In the genomic region with DNA sequence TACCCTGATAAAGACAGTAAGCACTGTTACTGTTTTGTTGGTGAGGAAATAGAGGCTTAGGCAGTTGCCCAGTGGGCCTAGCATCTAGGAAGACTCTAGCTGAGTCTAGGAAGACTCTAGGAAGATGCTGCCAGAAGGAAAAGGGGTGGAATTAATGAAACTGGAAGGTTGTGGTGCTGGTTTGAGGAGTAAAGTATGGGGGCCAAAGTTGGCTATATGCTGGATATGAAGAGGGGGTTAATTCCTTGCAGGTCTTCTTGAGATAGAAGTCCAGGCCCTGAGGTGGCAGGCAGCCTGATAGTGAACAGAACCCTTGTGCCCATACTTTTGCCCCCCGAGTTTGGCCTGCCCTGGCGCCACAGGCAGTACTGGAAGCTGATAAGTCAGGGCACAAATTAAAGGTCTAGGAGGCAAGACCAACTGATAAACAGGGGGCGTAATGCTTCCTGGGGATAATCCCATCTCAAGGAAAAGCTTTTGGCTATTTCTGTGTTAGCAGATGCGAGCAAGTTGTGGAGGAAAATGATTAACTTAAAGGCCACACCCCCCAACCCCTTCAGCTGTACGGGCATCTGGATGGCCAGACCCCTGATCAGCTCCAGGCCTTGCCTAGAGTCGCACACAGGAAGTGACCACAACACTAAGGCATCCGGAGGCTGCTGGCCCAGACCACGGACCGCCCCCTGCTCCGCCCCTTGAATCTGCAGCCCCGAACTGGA, we compare ENCODE assay signal across 8 cellular contexts. TPM values are rescaled to one million over a fixed set of nuclear protein-coding genes. Genes with fewer than 3 reads are reported as not detected.
DNase-seq lines count a peak whose midpoint lies in the region; ATAC-seq, FAIRE-seq and TF ChIP-seq lines count a peak whose summit lies in the region.

No MANE protein-coding gene starts in this region.

- ATAC-seq in GM21619 (IDR thresholded peaks at IDR 0.05; ENCODE audit: unreplicated experiment), result peak; percentile 49

- peak overlapping the region; percentile 61 to 91 for H3K9ac ChIP-seq in kidney (ENCODE audit: low read length in 2 of 2)

- DNase-seq in GM10248 (ENCODE audit: extremely low spot score) (peak; percentile 83), HuH-7.5 (ENCODE audit: low spot score) (peak; percentile 91), SW 1271 (lab: John Stamatoyannopoulos, UW) (peak; percentile 83 to 93), choroid plexus epithelial cell (ENCODE audit: low read depth) (peak; percentile 96), kidney (peak; percentile 98), spleen (peak; percentile 92), NCI-H128 (lab: John Stamatoyannopoulos, UW; ENCODE audit: unreplicated experiment) (no peak)

- peak; percentile 76 for FAIRE-seq in kidney (lab: Jason Lieb, UNC)

- TF ChIP-seq CTCF in GM10248 (IDR thresholded peaks at IDR 0.05; ENCODE audit: control extremely low read depth, extremely low read depth, low read depth, missing control alignments), result no peak
- TF ChIP-seq CTCF in choroid plexus epithelial cell (conservative IDR thresholded peaks at IDR 0.05; ENCODE audit: low read depth, low read length), result no peak
- TF ChIP-seq CTCF in kidney (IDR thresholded peaks at IDR 0.05; ENCODE audit: borderline replicate concordance, extremely low read depth, insufficient read depth), result no peak
- TF ChIP-seq CTCF in spleen (IDR thresholded peaks at IDR 0.05 in 8 of 11, conservative IDR thresholded peaks at IDR 0.05 in 3 of 11), result no peak

- POLR2A ChIA-PET in GM10248 (lab: Yijun Ruan, JAX), result interaction anchor here (1.4 kb wide), 1 partner anchor 77 kb away, joined by 4 read pairs; a partner anchor contains a TSS

- H3K4me3 ChIP-seq in choroid plexus epithelial cell (ENCODE audit: low read depth, low read length) (peak overlapping the region; percentile 36), kidney (ENCODE audit: low read length in 2 of 2) (peak overlapping the region; percentile 2 to 91), spleen (peak overlapping the region in 4 of 8 donors; percentile 5 to 90 (median 72))

- 14 to 23% (median 17%) methylated on average over 11 of the region's 11 CpGs for WGBS in spleen, 5 donors

- H3K36me3 ChIP-seq in kidney (ENCODE audit: control insufficient read depth in 1 of 2, insufficient read depth in 2 of 2, low read length in 2 of 2) (peaks cover 27 to 37% of the 10 kb centered on the region in 2 donors), spleen (peaks cover 9 to 61% (median 37%) of the 10 kb centered on the region in 6 donors)

- intact Hi-C loops in kidney (cut with DNase I) (no loop called here), spleen (cut with DNase I; ENCODE audit: low total_unique reads) (no loop called here)

- TF ChIP-seq POLR2A in spleen (IDR thresholded peaks at IDR 0.05), result no peak

- CTCF ChIA-PET in GM10248 (lab: Yijun Ruan, JAX), result interaction anchor here (0.9 to 3.8 kb wide), 4 partner anchors 12 to 89 kb away, joined by 3 to 22 read pairs (median 12); a partner anchor contains a TSS

- H3K9me3 ChIP-seq in kidney (ENCODE audit: control insufficient read depth in 1 of 2, low read length in 2 of 2), result no peaks in the 10 kb centered on the region
- H3K9me3 ChIP-seq in spleen, result no peaks in the 10 kb centered on the region

- H3K4me1 ChIP-seq in kidney (ENCODE audit: control insufficient read depth in 1 of 2, insufficient read depth in 1 of 2, low read depth in 1 of 2, low read length in 2 of 2) (peaks cover 28 to 52% of the 10 kb centered on the region in 2 donors), spleen (peaks cover 59 to 91% (median 84%) of the 10 kb centered on the region in 6 donors)

- H3K27me3 ChIP-seq in spleen (replicated peaks in 1 of 7), result no peaks in the 10 kb centered on the region

- H3K27ac ChIP-seq in kidney (ENCODE audit: low read depth in 2 of 2, low read length in 2 of 2) (peak overlapping the region; percentile 82 to 90), spleen (peak overlapping the region; percentile 38 to 98 (median 94))

RNA-seq across cellular contexts. Expression of a gene that starts 3.1 kb away (rescaled TPM):
- total RNA-seq in kidney (170 TPM), spleen (100 to 1,000 TPM; 122 to 194 (median 141) TPM)
- polyA plus RNA-seq in kidney (ENCODE audit: insufficient read depth, low read depth, low replicate concordance) (149 TPM), spleen (100 to 1,000 TPM in 1 of 3 donors, 10 to 100 TPM in 2; 71.4 to 108 (median 76.5) TPM)

RNA-seq across cellular contexts. Expression of a gene that starts 3.2 kb away (rescaled TPM):
- 23.4 TPM for total RNA-seq in kidney
- 29.8 TPM for polyA plus RNA-seq in kidney (ENCODE audit: insufficient read depth, low read depth, low replicate concordance)
- total RNA-seq in spleen, result 10 to 100 TPM; 17.0 to 26.0 (median 22.7) TPM
- polyA plus RNA-seq in spleen, result 10 to 100 TPM; 23.7 to 28.4 (median 26.5) TPM

RNA-seq across cellular contexts. Expression of a gene that starts 5.4 kb away (rescaled TPM):
- 136 TPM for total RNA-seq in kidney
- 250 TPM for polyA plus RNA-seq in kidney (ENCODE audit: insufficient read depth, low read depth, low replicate concordance)
- 100 to 1,000 TPM; 133 to 159 (median 148) TPM for total RNA-seq in spleen
- 100 to 1,000 TPM; 103 to 151 (median 140) TPM for polyA plus RNA-seq in spleen

RNA-seq across cellular contexts. Expression of a gene that starts 12.6 kb away (rescaled TPM):
- 84.2 TPM for total RNA-seq in kidney
- polyA plus RNA-seq in kidney (ENCODE audit: insufficient read depth, low read depth, low replicate concordance), result 115 TPM
- 100 to 1,000 TPM; 159 to 306 (median 232) TPM for total RNA-seq in spleen
- 10 to 100 TPM; 54.9 to 61.6 (median 60.6) TPM for polyA plus RNA-seq in spleen

RNA-seq across cellular contexts. Expression of a gene that starts 49.0 kb away (rescaled TPM):
- 17.0 TPM for total RNA-seq in kidney
- polyA plus RNA-seq in kidney (ENCODE audit: insufficient read depth, low read depth, low replicate concordance), result 2.4 TPM
- total RNA-seq in spleen, result 10 to 100 TPM; 29.8 to 58.8 (median 43.4) TPM
- polyA plus RNA-seq in spleen, result 1 to 10 TPM; 1.9 to 7.6 (median 3.1) TPM
